In genomic region chr5:178547753-178548415, GRCh38 we compare ENCODE assay signal across 19 cellular contexts. TPM values are rescaled to one million over a fixed set of nuclear protein-coding genes. Genes with fewer than 3 reads are reported as not detected.
DNase-seq lines count a peak whose midpoint lies in the region; ATAC-seq and TF ChIP-seq lines count a peak whose summit lies in the region.
"Had no signal": no experiment of that assay in that cellular context is flagged by ENCODE, and none has a peak within 500 bp of the region (broad histone marks: within the 10 kb centered on the region; RNA-seq: fewer than 3 reads in every experiment).

No MANE protein-coding gene starts in this region.

- H3K4me1 Mint-ChIP-seq in activated T-cell treated with anti-CD3 and anti-CD28 coated beads, Interleukin-2, amount 50 U/mL, for 72 hours (ENCODE audit: low read depth): no peaks in the 10 kb centered on the region
- H3K4me1 Mint-ChIP-seq in activated T-helper 17 cell treated with anti-CD3 and anti-CD28 coated beads, Interleukin-2, amount 50 U/mL, for 72 hours: no peaks in the 10 kb centered on the region

- no peak overlapping the region for H3K4me3 Mint-ChIP-seq in activated T-cell treated with anti-CD3 and anti-CD28 coated beads, Interleukin-2, amount 50 U/mL, for 72 hours
- H3K4me3 Mint-ChIP-seq in activated T-helper 17 cell treated with anti-CD3 and anti-CD28 coated beads, Interleukin-2, amount 50 U/mL, for 72 hours: no peak overlapping the region
- H3K4me3 Mint-ChIP-seq: CD4-positive, alpha-beta T cell; dendritic cell treated with granulocyte-macrophage colony-stimulating factor and Interleukin-4, amounts not matched to agents 40 ng/mL and 50 ng/mL, for 4 days; mesothelial cell of epicardium had no signal

- no peaks in the 10 kb centered on the region for H3K9me3 Mint-ChIP-seq in activated T-cell treated with anti-CD3 and anti-CD28 coated beads, Interleukin-2, amount 50 U/mL, for 72 hours
- H3K9me3 Mint-ChIP-seq in activated T-helper 17 cell treated with anti-CD3 and anti-CD28 coated beads, Interleukin-2, amount 50 U/mL, for 72 hours: no peaks in the 10 kb centered on the region
- H3K9me3 Mint-ChIP-seq: CD4-positive, alpha-beta T cell; dendritic cell treated with granulocyte-macrophage colony-stimulating factor and Interleukin-4, amounts not matched to agents 40 ng/mL and 50 ng/mL, for 4 days; mesothelial cell of epicardium had no signal

- peak in 1 of 2 donors; percentile 25 for ATAC-seq in activated T-cell treated with anti-CD3 and anti-CD28 coated beads, Interleukin-2, amount 50 U/mL, for 72 hours (replicated peaks in 1 of 2)
- peak; percentile 35 for ATAC-seq in activated T-helper 17 cell treated with anti-CD3 and anti-CD28 coated beads, Interleukin-2, amount 50 U/mL, for 72 hours (replicated peaks)
- ATAC-seq in left ventricle myocardium superior: peak; percentile 18
- ATAC-seq in GM21786 (IDR thresholded peaks at IDR 0.05; ENCODE audit: unreplicated experiment): no peak
- ATAC-seq: gastrocnemius medialis had no signal

- H3K27me3 ChIP-seq in spleen (replicated peaks in 1 of 7): peaks cover 0 to 14% (median 0%) of the 10 kb centered on the region in 7 donors
- H3K27me3 ChIP-seq: gastrocnemius medialis, neutrophil had no signal

- no peaks in the 10 kb centered on the region for H3K4me1 ChIP-seq in spleen

- TF ChIP-seq CTCF in spleen (IDR thresholded peaks at IDR 0.05 in 8 of 11, conservative IDR thresholded peaks at IDR 0.05 in 3 of 11) (no peak), RWPE1 (conservative IDR thresholded peaks at IDR 0.05; ENCODE audit: low read depth) (no peak)

- H3K9me3 ChIP-seq in spleen: no peaks in the 10 kb centered on the region
- H3K9me3 ChIP-seq: gastrocnemius medialis, neutrophil had no signal

- no peak overlapping the region for H3K4me3 ChIP-seq in spleen
- H3K4me3 ChIP-seq: gastrocnemius medialis had no signal

- H3K27ac ChIP-seq in spleen: no peak overlapping the region
- no peak overlapping the region for H3K27ac ChIP-seq in RWPE1
- H3K27ac ChIP-seq: epithelial cell of prostate, gastrocnemius medialis, neutrophil had no signal

- no peak for TF ChIP-seq POLR2A in spleen (IDR thresholded peaks at IDR 0.05)

- no peaks in the 10 kb centered on the region for H3K27me3 Mint-ChIP-seq in activated T-cell treated with anti-CD3 and anti-CD28 coated beads, Interleukin-2, amount 50 U/mL, for 72 hours (ENCODE audit: low read depth)
- H3K27me3 Mint-ChIP-seq in activated T-helper 17 cell treated with anti-CD3 and anti-CD28 coated beads, Interleukin-2, amount 50 U/mL, for 72 hours: peaks cover 4% of the 10 kb centered on the region
- H3K27me3 Mint-ChIP-seq: dendritic cell treated with granulocyte-macrophage colony-stimulating factor and Interleukin-4, amounts not matched to agents 40 ng/mL and 50 ng/mL, for 4 days had no signal

- peak overlapping the region; percentile 40 for H3K27ac Mint-ChIP-seq in activated T-cell treated with anti-CD3 and anti-CD28 coated beads, Interleukin-2, amount 50 U/mL, for 72 hours
- H3K27ac Mint-ChIP-seq in activated T-helper 17 cell treated with anti-CD3 and anti-CD28 coated beads, Interleukin-2, amount 50 U/mL, for 72 hours: no peak overlapping the region
- H3K27ac Mint-ChIP-seq: CD4-positive, alpha-beta T cell; dendritic cell treated with granulocyte-macrophage colony-stimulating factor and Interleukin-4, amounts not matched to agents 40 ng/mL and 50 ng/mL, for 4 days had no signal

- no peak for DNase-seq in activated T-cell treated with anti-CD3 and anti-CD28 coated beads, Interleukin-2, amount 50 U/mL, for 72 hours
- no peak for DNase-seq in activated T-cell treated with anti-CD3 and anti-CD28 coated beads, Interleukin-2, amount 50 U/mL, for 48 hours
- DNase-seq in left ventricle myocardium superior (peak; percentile 42), spleen (peak; percentile 33), RWPE1 (ENCODE audit: low spot score) (no peak), NCI-H128 (lab: John Stamatoyannopoulos, UW; ENCODE audit: unreplicated experiment) (no peak)
- DNase-seq: activated CD4-positive, CD25-positive, alpha-beta regulatory T cell treated with anti-CD3 and anti-CD28 coated beads, Interleukin-2, amount 50 U/mL, for 72 hours; CD4-positive, alpha-beta T cell; gastrocnemius medialis; GF-D8; NCI-H2029; NCI-H446 treated with DMSO at 0.1 percent for 48 hours; stimulated activated CD4-positive, alpha-beta T cell treated with anti-CD3 and anti-CD28 coated beads, Interleukin-15, amount 100 ng/mL, for 24 hours had no signal

- CTCF ChIA-PET in RWPE1 (lab: Yijun Ruan, JAX): no interaction called here

- no peaks in the 10 kb centered on the region for H3K36me3 Mint-ChIP-seq in activated T-cell treated with anti-CD3 and anti-CD28 coated beads, Interleukin-2, amount 50 U/mL, for 72 hours (ENCODE audit: insufficient read depth in 2 of 2)
- no peaks in the 10 kb centered on the region for H3K36me3 Mint-ChIP-seq in activated T-helper 17 cell treated with anti-CD3 and anti-CD28 coated beads, Interleukin-2, amount 50 U/mL, for 72 hours (ENCODE audit: low read depth)
- H3K36me3 Mint-ChIP-seq: mesothelial cell of epicardium had no signal

- H3K36me3 ChIP-seq in spleen: no peaks in the 10 kb centered on the region
- H3K36me3 ChIP-seq: gastrocnemius medialis, neutrophil had no signal

- 73 to 92% (median 86%) methylated on average over 5 to 6 of the region's 6 CpGs for whole genome bisulfite sequencing in spleen, 5 donors

- POLR2A ChIA-PET in RWPE1 (lab: Yijun Ruan, JAX; ENCODE audit: low non-redundant PET): no interaction called here

- intact Hi-C loops in left ventricle myocardium superior (cut with micrococcal nuclease): no loop called here
- intact Hi-C loops in spleen (cut with DNase I; ENCODE audit: low total_unique reads): no loop called here

RNA-seq across cellular contexts. Expression of gene COL23A1, which starts 42.3 kb away (rescaled TPM):
- total RNA-seq in activated T-cell treated with anti-CD3 and anti-CD28 coated beads, Interleukin-2, amount 50 U/mL, for 72 hours: under 1 TPM; 0.44 to 0.86 TPM
- under 1 TPM; 0.16 to 0.24 TPM for total RNA-seq in activated T-helper 17 cell treated with anti-CD3 and anti-CD28 coated beads, Interleukin-2, amount 50 U/mL, for 72 hours
- total RNA-seq in left ventricle myocardium superior: 20.4 TPM
- total RNA-seq in spleen: 1 to 10 TPM in 5 of 7 donors, under 1 TPM in 2; 0.63 to 3.8 (median 1.2) TPM
- 1 to 10 TPM; 1.7 to 3.1 (median 2.2) TPM for polyA plus RNA-seq in spleen
- total RNA-seq: CD4-positive, alpha-beta T cell had no signal

Comparison
In these comparisons a context has a peak if more than half of its experiments do, and no peak if none do; other contexts are left out.
1. DNase-seq: peak in left ventricle myocardium superior (single experiment) and spleen (single experiment); none in activated T-cell treated with anti-CD3 and anti-CD28 coated beads, Interleukin-2, amount 50 U/mL, for 72 hours (0 of 2), activated T-cell treated with anti-CD3 and anti-CD28 coated beads, Interleukin-2, amount 50 U/mL, for 48 hours (0 of 2), RWPE1 (single experiment) and NCI-H128 (single experiment).